ENCODE assay signal across 13 cellular contexts in the genomic region with DNA sequence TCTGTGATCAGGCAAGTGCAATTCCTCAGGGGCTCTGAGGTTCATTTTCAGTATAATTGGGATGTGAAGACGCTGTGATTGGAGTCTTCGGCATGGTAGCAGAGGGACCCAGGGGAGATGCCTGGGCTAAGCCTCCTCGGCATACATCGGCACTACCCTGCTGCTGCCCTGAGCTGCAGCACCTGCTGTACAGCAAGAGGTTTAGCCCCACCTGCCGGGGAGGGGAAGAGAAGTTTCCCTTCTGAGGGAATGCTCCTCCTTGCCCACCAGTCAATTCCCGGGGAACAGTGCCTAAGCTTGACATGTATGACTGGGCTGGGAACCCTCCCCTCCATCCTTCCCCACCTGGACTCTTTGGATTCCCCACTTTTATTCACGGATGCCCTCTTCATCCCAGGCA. TPM values are rescaled to one million over a fixed set of nuclear protein-coding genes. Genes with fewer than 3 reads are reported as not detected.
DNase-seq lines count a peak whose midpoint lies in the region; ATAC-seq and TF ChIP-seq lines count a peak whose summit lies in the region.
"Had no signal": no experiment of that assay in that cellular context is flagged by ENCODE, and none has a peak within 500 bp of the region (broad histone marks: within the 10 kb centered on the region; RNA-seq: fewer than 3 reads in every experiment).

No MANE protein-coding gene starts in this region.

- no peaks in the 10 kb centered on the region for H3K4me1 Mint-ChIP-seq in activated naive CD4-positive, alpha-beta T cell treated with anti-CD3 and anti-CD28 coated beads for 36 hours (ENCODE audit: low read depth)
- peaks cover 31% of the 10 kb centered on the region for H3K4me1 Mint-ChIP-seq in WTC11
- H3K4me1 Mint-ChIP-seq in stimulated activated effector memory CD8-positive, alpha-beta T cell treated with anti-CD3 and anti-CD28 coated beads, Interleukin-12 subunit alpha, Interleukin-12 subunit beta, amount 100 ng/mL, for 72 hours: peaks cover 13% of the 10 kb centered on the region

- TF ChIP-seq CTCF in WTC11 (IDR thresholded peaks at IDR 0.05): no peak

- CTCF ChIA-PET in activated naive CD4-positive, alpha-beta T cell treated with anti-CD3 and anti-CD28 coated beads for 36 hours (lab: Charles Lee): interaction anchor here (1.4 to 1.6 kb wide), 2 partner anchors 16 to 128 kb away, joined by 3 to 5 read pairs; no protein-coding TSS in a partner anchor
- CTCF ChIA-PET in WTC11 (lab: Charles Lee): interaction anchor here (0.5 to 2.6 kb wide), 20 partner anchors 10 to 282 kb away, joined by 3 to 27 read pairs (median 4); a partner anchor contains a TSS

- no peaks in the 10 kb centered on the region for H3K36me3 Mint-ChIP-seq in activated naive CD4-positive, alpha-beta T cell treated with anti-CD3 and anti-CD28 coated beads for 36 hours (ENCODE audit: low read depth)
- H3K36me3 Mint-ChIP-seq in activated naive CD4-positive, alpha-beta T cell treated with anti-CD3 and anti-CD28 coated beads, Interleukin-2, amount 50 U/mL, for 72 hours: no peaks in the 10 kb centered on the region
- no peaks in the 10 kb centered on the region for H3K36me3 Mint-ChIP-seq in WTC11
- H3K36me3 Mint-ChIP-seq in stimulated activated effector memory CD8-positive, alpha-beta T cell treated with anti-CD3 and anti-CD28 coated beads, Interleukin-12 subunit alpha, Interleukin-12 subunit beta, amount 100 ng/mL, for 72 hours: no peaks in the 10 kb centered on the region
- H3K36me3 Mint-ChIP-seq: type B pancreatic cell had no signal

- ATAC-seq in activated naive CD4-positive, alpha-beta T cell treated with anti-CD3 and anti-CD28 coated beads, Interleukin-2, amount 50 U/mL, for 72 hours: no peak
- ATAC-seq in WTC11 (peak; percentile 76), HG03025 (IDR thresholded peaks at IDR 0.05; ENCODE audit: low FRiP score, unreplicated experiment) (no peak)
- no peak for ATAC-seq in stimulated activated effector memory CD8-positive, alpha-beta T cell treated with anti-CD3 and anti-CD28 coated beads, Interleukin-12 subunit alpha, Interleukin-12 subunit beta, amount 100 ng/mL, for 72 hours

- peak; percentile 26 for DNase-seq in activated naive CD4-positive, alpha-beta T cell treated with anti-CD3 and anti-CD28 coated beads for 36 hours
- DNase-seq in activated naive CD4-positive, alpha-beta T cell treated with anti-CD3 and anti-CD28 coated beads, Interleukin-2, amount 50 U/mL, for 72 hours (ENCODE audit: low spot score in 2 of 2): no peak
- peak; percentile 37 for DNase-seq in NCI-H1105 treated with DMSO at 0.1 percent for 48 hours (lab: John Stamatoyannopoulos, UW)
- peak; percentile 69 for DNase-seq in WTC11 (ENCODE audit: low spot score)
- DNase-seq in stimulated activated effector memory CD8-positive, alpha-beta T cell treated with anti-CD3 and anti-CD28 coated beads, Interleukin-12 subunit alpha, Interleukin-12 subunit beta, amount 100 ng/mL, for 72 hours (ENCODE audit: low spot score in 2 of 2): no peak
- DNase-seq in hypothalamus (lab: John Stamatoyannopoulos, UW): no peak
- DNase-seq in DMS114 treated with DMSO at 0.1 percent for 48 hours (lab: John Stamatoyannopoulos, UW; ENCODE audit: unreplicated experiment): no peak
- DNase-seq: activated effector memory CD4-positive, alpha-beta T cell treated with Interleukin-2 at 50 U/mL for 16 hours; AML-193; cortex of kidney; mesenchymal stem cell had no signal

- H3K9me3 Mint-ChIP-seq in activated naive CD4-positive, alpha-beta T cell treated with anti-CD3 and anti-CD28 coated beads for 36 hours: no peaks in the 10 kb centered on the region
- no peaks in the 10 kb centered on the region for H3K9me3 Mint-ChIP-seq in activated naive CD4-positive, alpha-beta T cell treated with anti-CD3 and anti-CD28 coated beads, Interleukin-2, amount 50 U/mL, for 72 hours
- H3K9me3 Mint-ChIP-seq in WTC11: no peaks in the 10 kb centered on the region
- H3K9me3 Mint-ChIP-seq in stimulated activated effector memory CD8-positive, alpha-beta T cell treated with anti-CD3 and anti-CD28 coated beads, Interleukin-12 subunit alpha, Interleukin-12 subunit beta, amount 100 ng/mL, for 72 hours: no peaks in the 10 kb centered on the region
- H3K9me3 Mint-ChIP-seq: type B pancreatic cell had no signal

- H3K27ac Mint-ChIP-seq in activated naive CD4-positive, alpha-beta T cell treated with anti-CD3 and anti-CD28 coated beads for 36 hours: no peak overlapping the region
- H3K27ac Mint-ChIP-seq in activated naive CD4-positive, alpha-beta T cell treated with anti-CD3 and anti-CD28 coated beads, Interleukin-2, amount 50 U/mL, for 72 hours: no peak overlapping the region
- no peak overlapping the region for H3K27ac Mint-ChIP-seq in WTC11
- peak overlapping the region; percentile 52 for H3K27ac Mint-ChIP-seq in stimulated activated effector memory CD8-positive, alpha-beta T cell treated with anti-CD3 and anti-CD28 coated beads, Interleukin-12 subunit alpha, Interleukin-12 subunit beta, amount 100 ng/mL, for 72 hours
- H3K27ac Mint-ChIP-seq: type B pancreatic cell had no signal

- no peaks in the 10 kb centered on the region for H3K27me3 Mint-ChIP-seq in activated naive CD4-positive, alpha-beta T cell treated with anti-CD3 and anti-CD28 coated beads for 36 hours (ENCODE audit: low read depth)
- H3K27me3 Mint-ChIP-seq in WTC11 (ENCODE audit: low read depth): no peaks in the 10 kb centered on the region

- H3K4me3 Mint-ChIP-seq in activated naive CD4-positive, alpha-beta T cell treated with anti-CD3 and anti-CD28 coated beads for 36 hours: no peak overlapping the region
- H3K4me3 Mint-ChIP-seq in WTC11: no peak overlapping the region
- H3K4me3 Mint-ChIP-seq in stimulated activated effector memory CD8-positive, alpha-beta T cell treated with anti-CD3 and anti-CD28 coated beads, Interleukin-12 subunit alpha, Interleukin-12 subunit beta, amount 100 ng/mL, for 72 hours: no peak overlapping the region
- H3K4me3 Mint-ChIP-seq: type B pancreatic cell had no signal

- intact Hi-C loops in activated naive CD4-positive, alpha-beta T cell treated with anti-CD3 and anti-CD28 coated beads for 36 hours (cut with micrococcal nuclease): no loop called here

- POLR2A ChIA-PET in WTC11 (lab: Charles Lee): no interaction called here

TF ChIP-seq in WTC11, 78 proteins besides CTCF, POLR2A, EP300 and RAD21 (continues in another document):
- TF ChIP-seq, protein P1, sequence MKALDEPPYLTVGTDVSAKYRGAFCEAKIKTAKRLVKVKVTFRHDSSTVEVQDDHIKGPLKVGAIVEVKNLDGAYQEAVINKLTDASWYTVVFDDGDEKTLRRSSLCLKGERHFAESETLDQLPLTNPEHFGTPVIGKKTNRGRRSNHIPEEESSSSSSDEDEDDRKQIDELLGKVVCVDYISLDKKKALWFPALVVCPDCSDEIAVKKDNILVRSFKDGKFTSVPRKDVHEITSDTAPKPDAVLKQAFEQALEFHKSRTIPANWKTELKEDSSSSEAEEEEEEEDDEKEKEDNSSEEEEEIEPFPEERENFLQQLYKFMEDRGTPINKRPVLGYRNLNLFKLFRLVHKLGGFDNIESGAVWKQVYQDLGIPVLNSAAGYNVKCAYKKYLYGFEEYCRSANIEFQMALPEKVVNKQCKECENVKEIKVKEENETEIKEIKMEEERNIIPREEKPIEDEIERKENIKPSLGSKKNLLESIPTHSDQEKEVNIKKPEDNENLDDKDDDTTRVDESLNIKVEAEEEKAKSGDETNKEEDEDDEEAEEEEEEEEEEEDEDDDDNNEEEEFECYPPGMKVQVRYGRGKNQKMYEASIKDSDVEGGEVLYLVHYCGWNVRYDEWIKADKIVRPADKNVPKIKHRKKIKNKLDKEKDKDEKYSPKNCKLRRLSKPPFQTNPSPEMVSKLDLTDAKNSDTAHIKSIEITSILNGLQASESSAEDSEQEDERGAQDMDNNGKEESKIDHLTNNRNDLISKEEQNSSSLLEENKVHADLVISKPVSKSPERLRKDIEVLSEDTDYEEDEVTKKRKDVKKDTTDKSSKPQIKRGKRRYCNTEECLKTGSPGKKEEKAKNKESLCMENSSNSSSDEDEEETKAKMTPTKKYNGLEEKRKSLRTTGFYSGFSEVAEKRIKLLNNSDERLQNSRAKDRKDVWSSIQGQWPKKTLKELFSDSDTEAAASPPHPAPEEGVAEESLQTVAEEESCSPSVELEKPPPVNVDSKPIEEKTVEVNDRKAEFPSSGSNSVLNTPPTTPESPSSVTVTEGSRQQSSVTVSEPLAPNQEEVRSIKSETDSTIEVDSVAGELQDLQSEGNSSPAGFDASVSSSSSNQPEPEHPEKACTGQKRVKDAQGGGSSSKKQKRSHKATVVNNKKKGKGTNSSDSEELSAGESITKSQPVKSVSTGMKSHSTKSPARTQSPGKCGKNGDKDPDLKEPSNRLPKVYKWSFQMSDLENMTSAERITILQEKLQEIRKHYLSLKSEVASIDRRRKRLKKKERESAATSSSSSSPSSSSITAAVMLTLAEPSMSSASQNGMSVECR (CRISPR knock-in tag; IDR thresholded peaks at IDR 0.05; ENCODE audit: borderline replicate concordance): no peak
- TF ChIP-seq, protein P2, sequence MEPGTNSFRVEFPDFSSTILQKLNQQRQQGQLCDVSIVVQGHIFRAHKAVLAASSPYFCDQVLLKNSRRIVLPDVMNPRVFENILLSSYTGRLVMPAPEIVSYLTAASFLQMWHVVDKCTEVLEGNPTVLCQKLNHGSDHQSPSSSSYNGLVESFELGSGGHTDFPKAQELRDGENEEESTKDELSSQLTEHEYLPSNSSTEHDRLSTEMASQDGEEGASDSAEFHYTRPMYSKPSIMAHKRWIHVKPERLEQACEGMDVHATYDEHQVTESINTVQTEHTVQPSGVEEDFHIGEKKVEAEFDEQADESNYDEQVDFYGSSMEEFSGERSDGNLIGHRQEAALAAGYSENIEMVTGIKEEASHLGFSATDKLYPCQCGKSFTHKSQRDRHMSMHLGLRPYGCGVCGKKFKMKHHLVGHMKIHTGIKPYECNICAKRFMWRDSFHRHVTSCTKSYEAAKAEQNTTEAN (CRISPR knock-in tag; IDR thresholded peaks at IDR 0.05): no peak
- TF ChIP-seq, protein P3, sequence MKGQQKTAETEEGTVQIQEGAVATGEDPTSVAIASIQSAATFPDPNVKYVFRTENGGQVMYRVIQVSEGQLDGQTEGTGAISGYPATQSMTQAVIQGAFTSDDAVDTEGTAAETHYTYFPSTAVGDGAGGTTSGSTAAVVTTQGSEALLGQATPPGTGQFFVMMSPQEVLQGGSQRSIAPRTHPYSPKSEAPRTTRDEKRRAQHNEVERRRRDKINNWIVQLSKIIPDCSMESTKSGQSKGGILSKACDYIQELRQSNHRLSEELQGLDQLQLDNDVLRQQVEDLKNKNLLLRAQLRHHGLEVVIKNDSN (CRISPR knock-in tag; IDR thresholded peaks at IDR 0.05): no peak
- TF ChIP-seq EMX1 (CRISPR knock-in tag; IDR thresholded peaks at IDR 0.05): no peak

RNA-seq across cellular contexts. Expression of a gene that starts 24.9 kb away (rescaled TPM):
- total RNA-seq in activated naive CD4-positive, alpha-beta T cell treated with anti-CD3 and anti-CD28 coated beads for 36 hours: 1 to 10 TPM in 1 of 2 experiments, under 1 TPM in 1; 0.59 to 2.5 TPM
- total RNA-seq in activated naive CD4-positive, alpha-beta T cell treated with anti-CD3 and anti-CD28 coated beads, Interleukin-2, amount 50 U/mL, for 72 hours: 1 to 10 TPM; 1.1 to 1.8 TPM
- total RNA-seq in WTC11 (2021): 5.0 to 8.1 TPM (median 5.8 TPM) in 3 replicates

Comparison
In these comparisons a context has a peak if more than half of its experiments do, and no peak if none do; other contexts are left out.
1. DNase-seq: peak in activated naive CD4-positive, alpha-beta T cell treated with anti-CD3 and anti-CD28 coated beads for 36 hours (single experiment), NCI-H1105 treated with DMSO at 0.1 percent for 48 hours (single experiment) and WTC11 (single experiment); none in activated naive CD4-positive, alpha-beta T cell treated with anti-CD3 and anti-CD28 coated beads, Interleukin-2, amount 50 U/mL, for 72 hours (0 of 2), stimulated activated effector memory CD8-positive, alpha-beta T cell treated with anti-CD3 and anti-CD28 coated beads, Interleukin-12 subunit alpha, Interleukin-12 subunit beta, amount 100 ng/mL, for 72 hours (0 of 2), hypothalamus (0 of 51) and DMS114 treated with DMSO at 0.1 percent for 48 hours (single experiment).